ENCODE assay signal across 21 cellular contexts in genomic region chr6:105384004-105384403, GRCh38. TPM values are rescaled to one million over a fixed set of nuclear protein-coding genes. Genes with fewer than 3 reads are reported as not detected.
DNase-seq lines count a peak whose midpoint lies in the region; ATAC-seq, FAIRE-seq and TF ChIP-seq lines count a peak whose summit lies in the region.
"Had no signal": no experiment of that assay in that cellular context is flagged by ENCODE, and none has a peak within 500 bp of the region (broad histone marks: within the 10 kb centered on the region; RNA-seq: fewer than 3 reads in every experiment).

No MANE protein-coding gene starts in this region.

- CTCF ChIA-PET in Calu3 (lab: Charles Lee) = no interaction called here
- CTCF ChIA-PET in K562 (lab: Yijun Ruan, JAX; ENCODE audit: low intra/inter-chr PET ratio) = no interaction called here

- no peak for TF ChIP-seq EP300 in K562 (IDR thresholded peaks at IDR 0.05; ENCODE audit: low read length)

- no peak overlapping the region for H3K4me2 ChIP-seq in K562 (ENCODE audit: insufficient read depth, low read length)

- H3K27ac ChIP-seq in KOPT-K1 (ENCODE audit: low read depth, low read length, poor library complexity, severe bottlenecking) (peak overlapping the region; percentile 47), K562 (ENCODE audit: extremely low read depth, low read depth, low read length) (no peak overlapping the region)
- H3K27ac ChIP-seq: gastrocnemius medialis, left ventricle myocardium inferior, neutrophil had no signal

- no peak for TF ChIP-seq RAD21 in K562 (CRISPR knock-in tag; conservative IDR thresholded peaks at IDR 0.05 in 1 of 2, IDR thresholded peaks at IDR 0.05 in 1 of 2)

- DNase-seq in Calu3 = peak; percentile 76
- peak; percentile 41 to 59 (median 56) for DNase-seq in K562 (ENCODE audit: extremely low read depth in 1 of 4, low spot score in 3 of 4)
- DNase-seq in mucosa of descending colon = peak in 2 of 3 donors; percentile 59 to 68
- no peak for DNase-seq in T-helper 2 cell treated with Interferon-gamma antibody and Interleukin-4, amounts not matched to agents 5 μg/mL and 100 μg/mL, for 36 hours (ENCODE audit: low spot score)
- DNase-seq in AML-193 (lab: John Stamatoyannopoulos, UW) = no peak
- DNase-seq: activated CD4-positive, alpha-beta memory T cell treated with anti-CD3 and anti-CD28 coated beads, Interleukin-2, amount 10 ng/mL, durations not matched to agents 7 days and 5 days; activated naive CD8-positive, alpha-beta T cell treated with anti-CD3 and anti-CD28 coated beads, Interleukin-2, amount 10 ng/mL, durations not matched to agents 7 days and 5 days; activated T-cell treated with anti-CD3 and anti-CD28 coated beads, Interleukin-2, amount 50 U/mL, for 72 hours; gastrocnemius medialis; HCEC 1CT; left ventricle myocardium inferior; NCI-H146; NCI-H2227 treated with DMSO at 0.1 percent for 48 hours; Right ventricle myocardium superior; stimulated activated CD4-positive, alpha-beta T cell treated with anti-CD3 and anti-CD28 coated beads, Interleukin-12 subunit alpha, Interleukin-12 subunit beta, amount 100 ng/mL, for 4 hours had no signal

- WGBS in K562 (ENCODE audit: insufficient coverage, low coverage, missing lambda C conversion rate) = 51% methylated on average over 6 of the region's 6 CpGs

- peak overlapping the region in 1 of 2 experiments; percentile 68; a peak in 2 of 4 replicates for H3K9ac ChIP-seq in K562 (ENCODE audit: insufficient read depth in 1 of 2, low read depth in 2 of 2, low read length in 2 of 2)

- H3K27me3 ChIP-seq in K562 (ENCODE audit: control insufficient read depth in 2 of 2, insufficient read depth in 2 of 2, low read length in 2 of 2) = no peaks in the 10 kb centered on the region
- H3K27me3 ChIP-seq: gastrocnemius medialis, neutrophil had no signal

- H3K4me1 Mint-ChIP-seq in Calu3 (ENCODE audit: low read depth, unreplicated experiment) = peaks cover 82% of the 10 kb centered on the region
- peaks cover 20% of the 10 kb centered on the region for H3K4me1 Mint-ChIP-seq in T-helper 2 cell treated with Interferon-gamma antibody and Interleukin-4, amounts not matched to agents 5 μg/mL and 100 μg/mL, for 36 hours (ENCODE audit: low read depth)

- in situ Hi-C loops in K562 (cut with MboI) = no loop called here

- intact Hi-C loops in Calu3 (cut with micrococcal nuclease; ENCODE audit: unreplicated experiment) (no loop called here), K562 (cut with micrococcal nuclease) (no loop called here), mucosa of descending colon (cut with DNase I, micrococcal nuclease) (no loop called here)

- POLR2A ChIA-PET in K562 (lab: Yijun Ruan, JAX) = no interaction called here

- BruUV-seq in Calu3 (replicated peaks; lab: Mats Ljungman, UMichigan) = no TSS peak
- no TSS peak for BruUV-seq in K562 (replicated peaks; lab: Mats Ljungman, UMichigan)

- no peaks in the 10 kb centered on the region for H3K9me3 Mint-ChIP-seq in Calu3 (ENCODE audit: low read depth, unreplicated experiment)
- no peaks in the 10 kb centered on the region for H3K9me3 Mint-ChIP-seq in T-helper 2 cell treated with Interferon-gamma antibody and Interleukin-4, amounts not matched to agents 5 μg/mL and 100 μg/mL, for 36 hours
- H3K9me3 Mint-ChIP-seq: activated CD4-positive, alpha-beta memory T cell treated with anti-CD3 and anti-CD28 coated beads, Interleukin-2, amount 10 ng/mL, durations not matched to agents 7 days and 5 days; activated naive CD8-positive, alpha-beta T cell treated with anti-CD3 and anti-CD28 coated beads, Interleukin-2, amount 10 ng/mL, durations not matched to agents 7 days and 5 days; activated T-cell treated with anti-CD3 and anti-CD28 coated beads, Interleukin-2, amount 50 U/mL, for 72 hours; T-helper 1 cell treated with Interleukin-12 subunit alpha and Interleukin-12 subunit beta and Interleukin-4 antibody, amounts not matched to agents 30 μg/mL and 1 μg/mL, for 36 hours had no signal

- TF ChIP-seq POLR2A in K562 (conservative IDR thresholded peaks at IDR 0.05) = no peak

- no peak overlapping the region for H2AFZ ChIP-seq in K562 (ENCODE audit: low read depth, low read length)

- peaks cover 64% of the 10 kb centered on the region for H3K79me2 ChIP-seq in K562 (ENCODE audit: control insufficient read depth, insufficient read depth, low read length)

- H3K27ac Mint-ChIP-seq in Calu3 (ENCODE audit: unreplicated experiment) = peak overlapping the region; percentile 56
- no peak overlapping the region for H3K27ac Mint-ChIP-seq in T-helper 2 cell treated with Interferon-gamma antibody and Interleukin-4, amounts not matched to agents 5 μg/mL and 100 μg/mL, for 36 hours
- H3K27ac Mint-ChIP-seq: activated CD4-positive, alpha-beta memory T cell treated with anti-CD3 and anti-CD28 coated beads, Interleukin-2, amount 10 ng/mL, durations not matched to agents 7 days and 5 days; activated naive CD8-positive, alpha-beta T cell treated with anti-CD3 and anti-CD28 coated beads, Interleukin-2, amount 10 ng/mL, durations not matched to agents 7 days and 5 days; activated T-cell treated with anti-CD3 and anti-CD28 coated beads, Interleukin-2, amount 50 U/mL, for 72 hours; T-helper 1 cell treated with Interleukin-12 subunit alpha and Interleukin-12 subunit beta and Interleukin-4 antibody, amounts not matched to agents 30 μg/mL and 1 μg/mL, for 36 hours had no signal

- H3K9me3 ChIP-seq in KOPT-K1 (ENCODE audit: insufficient read depth, low read length, poor library complexity, severe bottlenecking) = no peaks in the 10 kb centered on the region
- no peaks in the 10 kb centered on the region for H3K9me3 ChIP-seq in K562 (replicated peaks; ENCODE audit: control insufficient read depth, insufficient read depth, low read depth, low read length)
- no peaks in the 10 kb centered on the region for H3K9me3 ChIP-seq in mucosa of descending colon
- H3K9me3 ChIP-seq: gastrocnemius medialis, left ventricle myocardium inferior, neutrophil had no signal

- no peaks in the 10 kb centered on the region for H3K27me3 Mint-ChIP-seq in Calu3 (ENCODE audit: unreplicated experiment)
- no peaks in the 10 kb centered on the region for H3K27me3 Mint-ChIP-seq in T-helper 2 cell treated with Interferon-gamma antibody and Interleukin-4, amounts not matched to agents 5 μg/mL and 100 μg/mL, for 36 hours (ENCODE audit: low read depth)
- H3K27me3 Mint-ChIP-seq: activated CD4-positive, alpha-beta memory T cell treated with anti-CD3 and anti-CD28 coated beads, Interleukin-2, amount 10 ng/mL, durations not matched to agents 7 days and 5 days; activated naive CD8-positive, alpha-beta T cell treated with anti-CD3 and anti-CD28 coated beads, Interleukin-2, amount 10 ng/mL, durations not matched to agents 7 days and 5 days; brain had no signal

- no peak overlapping the region for H3K4me3 Mint-ChIP-seq in Calu3 (ENCODE audit: low read depth, unreplicated experiment)
- H3K4me3 Mint-ChIP-seq in T-helper 2 cell treated with Interferon-gamma antibody and Interleukin-4, amounts not matched to agents 5 μg/mL and 100 μg/mL, for 36 hours = no peak overlapping the region
- H3K4me3 Mint-ChIP-seq: activated CD4-positive, alpha-beta memory T cell treated with anti-CD3 and anti-CD28 coated beads, Interleukin-2, amount 10 ng/mL, durations not matched to agents 7 days and 5 days; activated naive CD8-positive, alpha-beta T cell treated with anti-CD3 and anti-CD28 coated beads, Interleukin-2, amount 10 ng/mL, durations not matched to agents 7 days and 5 days; activated T-cell treated with anti-CD3 and anti-CD28 coated beads, Interleukin-2, amount 50 U/mL, for 72 hours; brain; T-helper 1 cell treated with Interleukin-12 subunit alpha and Interleukin-12 subunit beta and Interleukin-4 antibody, amounts not matched to agents 30 μg/mL and 1 μg/mL, for 36 hours had no signal

- H3K4me3 ChIP-seq in K562 = no peak overlapping the region
- H3K4me3 ChIP-seq in mucosa of descending colon = no peak overlapping the region
- H3K4me3 ChIP-seq: gastrocnemius medialis, left ventricle myocardium inferior had no signal

- H3K9me1 ChIP-seq in K562 (ENCODE audit: control insufficient read depth, insufficient read depth, low read length) = peaks cover 7% of the 10 kb centered on the region

- TF ChIP-seq CTCF in Calu3 (IDR thresholded peaks at IDR 0.05; ENCODE audit: unreplicated experiment) = no peak
- TF ChIP-seq CTCF in K562 (IDR thresholded peaks at IDR 0.05 in 2 of 3, conservative IDR thresholded peaks at IDR 0.05 in 1 of 3; ENCODE audit: insufficient read depth in 2 of 3, low read depth in 1 of 3, low read length in 3 of 3) = no peak
- no peak for TF ChIP-seq CTCF in mucosa of descending colon (IDR thresholded peaks at IDR 0.05)

- peaks cover 38% of the 10 kb centered on the region for H3K36me3 Mint-ChIP-seq in Calu3 (ENCODE audit: insufficient read depth, unreplicated experiment)
- peaks cover 10% of the 10 kb centered on the region for H3K36me3 Mint-ChIP-seq in T-helper 2 cell treated with Interferon-gamma antibody and Interleukin-4, amounts not matched to agents 5 μg/mL and 100 μg/mL, for 36 hours (ENCODE audit: low read depth)

- peaks cover 8 to 15% of the 10 kb centered on the region in 2 experiments; a peak in 3 of 5 replicates for H3K4me1 ChIP-seq in K562 (replicated peaks in 1 of 2; ENCODE audit: control insufficient read depth in 2 of 2, insufficient read depth in 2 of 2, low read length in 2 of 2)
- peaks cover 47% of the 10 kb centered on the region for H3K4me1 ChIP-seq in mucosa of descending colon (ENCODE audit: low read depth)

- peaks cover 28% of the 10 kb centered on the region for H3K36me3 ChIP-seq in KOPT-K1 (ENCODE audit: insufficient read depth, low read length)
- peaks cover 37% of the 10 kb centered on the region; the same call in 2 of the 3 replicates for H3K36me3 ChIP-seq in K562 (ENCODE audit: control insufficient read depth, insufficient read depth, low read length)
- H3K36me3 ChIP-seq in mucosa of descending colon (ENCODE audit: low read depth) = no peaks in the 10 kb centered on the region
- H3K36me3 ChIP-seq: gastrocnemius medialis, left ventricle myocardium inferior, neutrophil had no signal

- peak; percentile 73 for ATAC-seq in K562
- peak; percentile 81 for ATAC-seq in mucosa of descending colon
- no peak for ATAC-seq in GM18868 (IDR thresholded peaks at IDR 0.05; ENCODE audit: unreplicated experiment)
- ATAC-seq in GM19452 (IDR thresholded peaks at IDR 0.05; ENCODE audit: unreplicated experiment) = no peak
- ATAC-seq: activated T-cell treated with anti-CD3 and anti-CD28 coated beads, Interleukin-2, amount 50 U/mL, for 72 hours; gastrocnemius medialis had no signal

- FAIRE-seq in K562 (lab: Jason Lieb, UNC) = peak; percentile 65

- H4K20me1 ChIP-seq in K562 (replicated peaks; ENCODE audit: control insufficient read depth, insufficient read depth, low read length) = 0 out of 2 replicates have a peak, but pooled peaks cover 11% of the 10 kb centered on the region

RNA-seq across cellular contexts. Expression of gene PREP, which starts 18.9 kb away (rescaled TPM):
- total RNA-seq in Calu3 (2022) = 62.4 and 70.4 TPM in 2 replicates
- total RNA-seq in K562 (2011; cell fraction: chromatin; rRNA removed; ENCODE audit: low replicate concordance) = 39.0 and 76.5 TPM in 2 replicates
- 18.8 and 23.4 TPM in 2 replicates for total RNA-seq in K562 (2011; cell fraction: nucleolus; rRNA removed)
- 43.5 and 68.7 TPM in 2 replicates for total RNA-seq in K562 (2011; cell fraction: nucleoplasm; rRNA removed)
- total RNA-seq in K562 (2014; rRNA removed) = 22.4 and 22.7 TPM in 2 replicates
- 33.8 and 33.9 TPM in 2 replicates for total RNA-seq in K562 (2014; rRNA removed; fragmentation: Illumina TruSeq; extraction: Trizol)
- total RNA-seq in K562 (2015; rRNA removed; fragmentation: Illumina TruSeq; extraction: Trizol) = 27.0 and 28.3 TPM in 2 replicates
- total RNA-seq in K562 (2021) = 54.7 and 58.3 TPM in 2 replicates
- polyA plus RNA-seq in K562 (2011; rRNA removed) = 21.5 and 26.2 TPM in 2 replicates
- 15.1 and 25.2 TPM in 2 replicates for polyA plus RNA-seq in K562 (2011; cell fraction: cytosol; rRNA removed)
- polyA plus RNA-seq in K562 (2011; cell fraction: nucleus; rRNA removed) = 24.9 and 27.3 TPM in 2 replicates
- 31.8 and 42.1 TPM in 2 replicates for polyA plus RNA-seq in K562 (2012)
- polyA plus RNA-seq in K562 (2014; fragmentation: Illumina TruSeq; extraction: Trizol) = 56.7 and 60.8 TPM in 2 replicates
- polyA plus RNA-seq in K562 (2014; fragmentation: Nextera tagmentation; extraction: Ambion mirVana) = 10 to 100 TPM; 14.1 to 18.6 TPM
- 28.2 and 30.0 TPM in 2 replicates for polyA plus RNA-seq in K562 (2014; rRNA removed)
- polyA minus RNA-seq in K562 (2011; rRNA and poly(A)+ RNA removed) = 43.8 and 56.0 TPM in 2 replicates
- 26.1 and 28.8 TPM in 2 replicates for polyA minus RNA-seq in K562 (2011; cell fraction: cytosol; rRNA and poly(A)+ RNA removed)
- 22.5 and 32.8 TPM in 2 replicates for polyA minus RNA-seq in K562 (2011; cell fraction: nucleus; rRNA and poly(A)+ RNA removed)
- 10 to 100 TPM; 46.5 to 74.2 (median 72.3) TPM for total RNA-seq in mucosa of descending colon

Comparison
In these comparisons a context has a peak if more than half of its experiments do, and no peak if none do; other contexts are left out.
1. DNase-seq: peak in Calu3 (single experiment), K562 (4 of 4) and mucosa of descending colon (2 of 3); none in T-helper 2 cell treated with Interferon-gamma antibody and Interleukin-4, amounts not matched to agents 5 μg/mL and 100 μg/mL, for 36 hours (single experiment) and AML-193 (0 of 2).
2. ATAC-seq: peak in K562 (single experiment) and mucosa of descending colon (single experiment); none in GM18868 (single experiment) and GM19452 (single experiment).